In genomic region chr20:10423735-10424134, GRCh38 we compare ENCODE assay signal across 19 cellular contexts. TPM values are rescaled to one million over a fixed set of nuclear protein-coding genes. Genes with fewer than 3 reads are reported as not detected.
DNase-seq lines count a peak whose midpoint lies in the region; ATAC-seq and FAIRE-seq lines count a peak whose summit lies in the region.
"Had no signal": no experiment of that assay in that cellular context is flagged by ENCODE, and none has a peak within 500 bp of the region (broad histone marks: within the 10 kb centered on the region; RNA-seq: fewer than 3 reads in every experiment).

No MANE protein-coding gene starts in this region.

- H3K27ac ChIP-seq in small intestine (ENCODE audit: low read depth in 1 of 2, low read length in 1 of 2): no peak overlapping the region
- H3K27ac ChIP-seq: brain microvascular endothelial cell, prostate gland, spleen, suprapubic skin had no signal

- DNase-seq in HT-29 (ENCODE audit: low spot score) (peak; percentile 17), small intestine (peak; percentile 33), NOMO-1 treated with DMSO at 0.1 percent for 48 hours (lab: John Stamatoyannopoulos, UW; ENCODE audit: unreplicated experiment) (no peak), ACHN (no peak), iPS-NIHi11 (ENCODE audit: low spot score) (no peak)
- DNase-seq: activated CD4-positive, CD25-positive, alpha-beta regulatory T cell treated with anti-CD3 and anti-CD28 coated beads, Interleukin-2, amount 50 U/mL, for 72 hours; brain microvascular endothelial cell; hypothalamus; left cardiac atrium; NCI-H2171; NCI-H774; spleen had no signal

- peaks cover 0 to under 1% of the 10 kb centered on the region in 2 donors for H3K4me1 ChIP-seq in small intestine (ENCODE audit: control insufficient read depth in 2 of 2, insufficient read depth in 1 of 2, low read depth in 1 of 2, low read length in 1 of 2)
- H3K4me1 ChIP-seq: suprapubic skin had no signal

- FAIRE-seq in small intestine (lab: Jason Lieb, UNC): peak; percentile 39
- FAIRE-seq: D721Med, GM12892, HTR-8/SVneo had no signal

- in situ Hi-C loops in ACHN (cut with HindIII; ENCODE audit: low pct_ligation_motif_present, low pct_unique_long_range_greater_than_20kb, low sequenced_read_pairs): no loop called here

- H3K27me3 ChIP-seq in small intestine (ENCODE audit: control insufficient read depth in 2 of 2, insufficient read depth in 2 of 2, low read length in 2 of 2): no peaks in the 10 kb centered on the region
- H3K27me3 ChIP-seq: brain microvascular endothelial cell, spleen, suprapubic skin had no signal

- H3K4me3 ChIP-seq in small intestine (ENCODE audit: low read depth in 1 of 2, low read length in 2 of 2): no peak overlapping the region
- H3K4me3 ChIP-seq: prostate gland, spleen, suprapubic skin had no signal

- no peaks in the 10 kb centered on the region for H3K9me3 ChIP-seq in small intestine (ENCODE audit: control insufficient read depth, low read depth)
- H3K9me3 ChIP-seq: prostate gland, spleen, suprapubic skin had no signal

- WGBS in small intestine, 3 donors: 31 to 69% (median 53%) methylated on average over 2 of the region's 2 CpGs

- H3K36me3 ChIP-seq in small intestine (ENCODE audit: control insufficient read depth in 2 of 2, insufficient read depth in 2 of 2, low read length in 2 of 2): peaks cover 0 to 2% of the 10 kb centered on the region in 2 donors
- H3K36me3 ChIP-seq: brain microvascular endothelial cell, prostate gland had no signal

- peak; percentile 66 for ATAC-seq in GM19395 (IDR thresholded peaks at IDR 0.05; ENCODE audit: unreplicated experiment)
- ATAC-seq in HG02938 (IDR thresholded peaks at IDR 0.05; ENCODE audit: unreplicated experiment): peak; percentile 73
- ATAC-seq: left cardiac atrium had no signal

RNA-seq across cellular contexts. Expression of gene MKKS, which starts 10.3 kb away (rescaled TPM):
- 4.2 and 5.5 TPM in 2 replicates for total RNA-seq in HT-29 (2014; rRNA removed; shearing (Covaris generic))
- polyA plus RNA-seq in small intestine: 10 to 100 TPM; 23.6 to 29.1 (median 25.7) TPM

RNA-seq across cellular contexts. Expression of gene SLX4IP, which starts 11.4 kb away (rescaled TPM):
- 1.4 TPM in 2 replicates for total RNA-seq in HT-29 (2014; rRNA removed; shearing (Covaris generic))
- 1 to 10 TPM; 1.6 to 2.5 (median 2.5) TPM for polyA plus RNA-seq in small intestine

Comparison
In these comparisons a context has a peak if more than half of its experiments do, and no peak if none do; other contexts are left out.
1. DNase-seq: peak in HT-29 (single experiment) and small intestine (single experiment); none in NOMO-1 treated with DMSO at 0.1 percent for 48 hours (single experiment), ACHN (single experiment) and iPS-NIHi11 (single experiment).